Comparison of ENCODE assay signal across 2 cellular contexts in the genomic region with DNA sequence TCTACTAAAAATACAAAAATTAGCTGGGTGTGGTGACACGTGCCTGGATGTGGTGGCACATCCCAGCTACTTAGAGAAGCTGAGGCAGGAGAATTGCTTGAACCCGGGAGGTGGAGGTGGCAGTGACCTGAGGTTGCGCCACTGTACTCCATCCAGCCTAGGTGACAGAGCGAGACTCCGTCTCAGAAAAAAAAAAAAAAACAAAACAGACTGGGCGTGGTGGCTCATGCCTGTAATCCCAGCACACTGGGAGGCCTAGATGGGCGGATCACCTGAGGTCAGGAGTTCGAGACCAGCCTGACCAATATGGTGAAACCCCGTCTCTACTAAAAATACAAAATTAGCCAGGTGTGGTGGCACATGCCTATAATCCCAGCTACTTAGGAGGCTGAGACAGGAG. TPM values are rescaled to one million over a fixed set of nuclear protein-coding genes. Genes with fewer than 3 reads are reported as not detected.
"Had no signal": no experiment of that assay in that cellular context is flagged by ENCODE, and none has a peak within 500 bp of the region (broad histone marks: within the 10 kb centered on the region; RNA-seq: fewer than 3 reads in every experiment).

No MANE protein-coding gene starts in this region.

RNA-seq across cellular contexts. Expression of gene SMIM5, which starts 39.8 kb away (rescaled TPM):
- total RNA-seq: G401, GM12878 had no signal
